Comparison of ENCODE assay signal across 8 cellular contexts in the genomic region with DNA sequence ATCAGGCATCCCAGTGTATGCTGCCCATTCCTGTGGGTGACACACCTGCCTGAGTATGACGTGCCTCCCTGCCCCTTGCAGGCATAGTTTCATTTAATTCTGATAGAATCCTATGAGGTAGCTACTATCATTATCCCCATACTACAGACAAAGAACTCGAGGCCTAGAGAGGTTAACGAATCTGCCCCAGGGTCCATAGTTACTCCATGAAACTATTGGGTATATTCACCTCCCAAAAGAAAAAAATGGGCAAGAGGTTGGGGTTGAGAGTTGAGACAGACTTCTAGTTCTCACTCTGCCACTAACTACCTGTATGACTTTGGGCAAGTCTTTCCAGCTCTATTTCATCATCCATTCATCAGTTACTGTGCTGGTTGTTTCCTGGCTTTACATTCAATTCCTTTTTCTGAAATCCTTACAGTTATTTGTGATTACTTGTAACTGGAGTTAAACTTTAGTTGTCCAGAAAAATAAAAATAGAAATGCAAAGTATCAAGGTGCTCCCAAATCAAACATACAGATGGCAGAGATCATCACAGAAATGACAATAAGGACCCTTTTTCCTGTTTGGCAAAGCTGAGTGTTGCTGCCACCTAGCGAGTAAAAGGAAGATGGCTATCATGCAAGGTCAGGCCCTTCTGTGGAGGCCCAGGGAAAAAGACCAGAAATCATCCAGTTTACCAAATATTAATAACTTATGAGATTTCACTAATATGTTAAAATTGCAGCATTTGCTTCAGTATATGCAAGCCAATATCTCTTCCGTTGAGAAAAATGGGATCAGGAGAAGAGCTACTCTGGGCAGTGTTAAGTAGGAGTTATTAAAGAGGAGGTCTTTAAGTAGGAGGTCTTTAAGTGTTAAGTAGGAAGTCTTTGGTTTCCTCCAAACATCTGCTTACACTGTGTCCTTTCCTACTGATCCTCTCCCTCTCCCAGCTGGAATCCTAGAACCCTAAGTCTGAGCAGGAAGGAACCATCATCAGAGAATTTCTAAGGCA. TPM values are rescaled to one million over a fixed set of nuclear protein-coding genes. Genes with fewer than 3 reads are reported as not detected.
DNase-seq lines count a peak whose midpoint lies in the region; ATAC-seq and TF ChIP-seq lines count a peak whose summit lies in the region.

No MANE protein-coding gene starts in this region.

- peak overlapping the region in 1 of 7 donors; percentile 31 for H3K27ac Mint-ChIP-seq in CD14-positive monocyte

- no peak overlapping the region for H3K4me3 Mint-ChIP-seq in CD14-positive monocyte

- peaks cover 5% of the 10 kb centered on the region for H3K4me1 Mint-ChIP-seq in CD14-positive monocyte

- H3K36me3 Mint-ChIP-seq in CD14-positive monocyte = no peaks in the 10 kb centered on the region

- H3K9me3 Mint-ChIP-seq in CD14-positive monocyte = peaks cover 0 to 3% (median 0%) of the 10 kb centered on the region in 7 donors

- DNase-seq in CD14-positive monocyte (ENCODE audit: low spot score) = no peak
- peak; percentile 21 for DNase-seq in KG1 (lab: John Stamatoyannopoulos, UW)
- DNase-seq in T follicular helper cell (ENCODE audit: low read depth) = peak; percentile 14
- peak; percentile 53 for DNase-seq in astrocyte of the hippocampus (ENCODE audit: low read depth, low spot score)
- peak; percentile 44 for DNase-seq in kidney glomerular epithelial cell (lab: John Stamatoyannopoulos, UW)
- peak; percentile 3 to 19 for DNase-seq in stimulated activated CD8-positive, alpha-beta memory T cell treated with anti-CD3 and anti-CD28 coated beads, Interleukin-15, amount 100 ng/mL, for 4 hours (ENCODE audit: low read depth in 2 of 2)
- no peak for DNase-seq in MV-4-11 (lab: John Stamatoyannopoulos, UW)

- intact Hi-C loops in CD14-positive monocyte (cut with micrococcal nuclease) = no loop called here

- TF ChIP-seq CTCF in CD14-positive monocyte (IDR thresholded peaks at IDR 0.05) = peak; percentile 64

- peak; percentile 68 for ATAC-seq in GM19025 (IDR thresholded peaks at IDR 0.05; ENCODE audit: low read depth, unreplicated experiment)

- peaks cover 0 to 3% (median 0%) of the 10 kb centered on the region in 3 donors for H3K27me3 Mint-ChIP-seq in CD14-positive monocyte (ENCODE audit: low read depth in 3 of 3)

RNA-seq across cellular contexts. Expression of gene MAP7D3, which starts 17.1 kb away (rescaled TPM):
- polyA plus RNA-seq in CD14-positive monocyte = 1 to 10 TPM; 1.8 to 3.4 TPM

RNA-seq across cellular contexts. Expression of gene ADGRG4, which starts 32.4 kb away (rescaled TPM):
- not detected for polyA plus RNA-seq in CD14-positive monocyte

Comparison
In these comparisons a context has a peak if more than half of its experiments do, and no peak if none do; other contexts are left out.
1. DNase-seq: peak in KG1 (single experiment), T follicular helper cell (single experiment), astrocyte of the hippocampus (single experiment), kidney glomerular epithelial cell (single experiment) and stimulated activated CD8-positive, alpha-beta memory T cell treated with anti-CD3 and anti-CD28 coated beads, Interleukin-15, amount 100 ng/mL, for 4 hours (2 of 2); none in CD14-positive monocyte (single experiment) and MV-4-11 (single experiment).